17 cellular contexts compared by ENCODE assay signal in genomic region chr15:86445750-86446149, GRCh38.
"Had no signal": no experiment of that assay in that cellular context is flagged by ENCODE, and none has a peak within 500 bp of the region (broad histone marks: within the 10 kb centered on the region; RNA-seq: fewer than 3 reads in every experiment).

No MANE protein-coding gene starts in this region.

- H3K4me3 ChIP-seq: colonic mucosa, right atrium auricular region, sigmoid colon, skin epidermis, testis, transverse colon had no signal

- H3K27me3 ChIP-seq: colonic mucosa, right atrium auricular region, sigmoid colon, testis, transverse colon had no signal

- H3K36me3 ChIP-seq: colonic mucosa, right atrium auricular region, sigmoid colon, transverse colon had no signal

- H3K4me1 ChIP-seq: colonic mucosa, foreskin keratinocyte, right atrium auricular region, sigmoid colon, testis, transverse colon had no signal

- H3K9me3 ChIP-seq: colonic mucosa, right atrium auricular region, sigmoid colon, testis, transverse colon had no signal

- ATAC-seq: foreskin keratinocyte; left colon; stimulated activated naive B cell treated with anti-CD40 and anti-IgM and Interleukin-4, amounts not matched to agents 10 μg/mL and 1 μg/mL and 100 μg/mL, for 72 hours; stimulated activated naive CD8-positive, alpha-beta T cell treated with anti-CD3 and anti-CD28 coated beads, Interleukin-15, amount 100 ng/mL, for 72 hours had no signal

- DNase-seq: colonic mucosa; dermis blood vessel endothelial cell; erythroblast; foreskin keratinocyte; hippocampal formation; left colon; mesendoderm; naive B cell; sigmoid colon; stimulated activated CD4-positive, alpha-beta T cell treated with anti-CD3 and anti-CD28 coated beads, Interleukin-2, amount 100 ng/mL, for 24 hours; stimulated activated CD4-positive, alpha-beta T cell treated with anti-CD3 and anti-CD28 coated beads, Interleukin-4, amount 100 ng/mL, for 4 hours; stimulated activated naive B cell treated with anti-CD40 and anti-IgM and Interleukin-4, amounts not matched to agents 10 μg/mL and 1 μg/mL and 100 μg/mL, for 72 hours; stimulated activated naive CD8-positive, alpha-beta T cell treated with anti-CD3 and anti-CD28 coated beads, Interleukin-15, amount 100 ng/mL, for 72 hours; testis; transverse colon had no signal

- H3K27ac ChIP-seq: colonic mucosa, foreskin keratinocyte, right atrium auricular region, sigmoid colon, skin epidermis, testis, transverse colon had no signal
